ENCODE assay signal across 1 cellular context in genomic region chr14:93137864-93138263, GRCh38.
TF ChIP-seq lines count a peak whose summit lies in the region.

No MANE protein-coding gene starts in this region.

TF ChIP-seq in HepG2, 621 proteins besides CTCF, POLR2A, EP300 and RAD21:
- TF ChIP-seq ZNF333 (CRISPR knock-in tag; IDR thresholded peaks at IDR 0.05; ENCODE audit: borderline replicate concordance) = no peak
- peak; percentile 47 for TF ChIP-seq STAG1 (CRISPR knock-in tag; IDR thresholded peaks at IDR 0.05)
- TF ChIP-seq ZNF790 (CRISPR knock-in tag; IDR thresholded peaks at IDR 0.05; ENCODE audit: borderline replicate concordance) = no peak
- TF ChIP-seq ZNF777 (CRISPR knock-in tag; IDR thresholded peaks at IDR 0.05) = peak; percentile 60; the same call in 1 of the 2 replicates
- TF ChIP-seq, protein P1, sequence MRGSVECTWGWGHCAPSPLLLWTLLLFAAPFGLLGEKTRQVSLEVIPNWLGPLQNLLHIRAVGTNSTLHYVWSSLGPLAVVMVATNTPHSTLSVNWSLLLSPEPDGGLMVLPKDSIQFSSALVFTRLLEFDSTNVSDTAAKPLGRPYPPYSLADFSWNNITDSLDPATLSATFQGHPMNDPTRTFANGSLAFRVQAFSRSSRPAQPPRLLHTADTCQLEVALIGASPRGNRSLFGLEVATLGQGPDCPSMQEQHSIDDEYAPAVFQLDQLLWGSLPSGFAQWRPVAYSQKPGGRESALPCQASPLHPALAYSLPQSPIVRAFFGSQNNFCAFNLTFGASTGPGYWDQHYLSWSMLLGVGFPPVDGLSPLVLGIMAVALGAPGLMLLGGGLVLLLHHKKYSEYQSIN (CRISPR knock-in tag; IDR thresholded peaks at IDR 0.05; ENCODE audit: borderline replicate concordance) = no peak
- TF ChIP-seq, protein P2, sequence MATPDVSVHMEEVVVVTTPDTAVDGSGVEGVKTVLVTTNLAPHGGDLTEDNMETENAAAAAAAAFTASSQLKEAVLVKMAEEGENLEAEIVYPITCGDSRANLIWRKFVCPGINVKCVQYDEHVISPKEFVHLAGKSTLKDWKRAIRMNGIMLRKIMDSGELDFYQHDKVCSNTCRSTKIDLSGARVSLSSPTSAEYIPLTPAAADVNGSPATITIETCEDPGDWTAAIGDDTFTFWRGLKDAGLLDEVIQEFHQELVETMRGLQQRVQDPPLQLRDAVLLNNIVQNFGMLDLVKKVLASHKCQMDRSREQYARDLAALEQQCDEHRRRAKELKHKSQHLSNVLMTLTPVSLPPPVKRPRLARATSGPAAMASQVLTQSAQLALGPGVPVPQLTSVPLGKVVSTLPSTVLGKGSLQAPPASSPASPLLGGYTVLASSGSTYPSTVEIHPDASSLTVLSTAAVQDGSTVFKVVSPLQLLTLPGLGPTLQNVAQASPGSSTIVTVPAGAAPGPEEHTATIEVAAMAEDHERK (CRISPR knock-in tag; IDR thresholded peaks at IDR 0.05; ENCODE audit: low read depth) = no peak
- TF ChIP-seq FOXP1 (IDR thresholded peaks at IDR 0.05) = no peak
- no peak for TF ChIP-seq FOXP1 (CRISPR knock-in tag; IDR thresholded peaks at IDR 0.05)
- TF ChIP-seq RXRB (CRISPR knock-in tag; IDR thresholded peaks at IDR 0.05; ENCODE audit: borderline replicate concordance) = 0 out of 2 replicates have a peak, but pooled peaks have one; percentile 11
- TF ChIP-seq MAF1 (CRISPR knock-in tag; IDR thresholded peaks at IDR 0.05; ENCODE audit: borderline replicate concordance) = no peak
- TF ChIP-seq, protein P3, sequence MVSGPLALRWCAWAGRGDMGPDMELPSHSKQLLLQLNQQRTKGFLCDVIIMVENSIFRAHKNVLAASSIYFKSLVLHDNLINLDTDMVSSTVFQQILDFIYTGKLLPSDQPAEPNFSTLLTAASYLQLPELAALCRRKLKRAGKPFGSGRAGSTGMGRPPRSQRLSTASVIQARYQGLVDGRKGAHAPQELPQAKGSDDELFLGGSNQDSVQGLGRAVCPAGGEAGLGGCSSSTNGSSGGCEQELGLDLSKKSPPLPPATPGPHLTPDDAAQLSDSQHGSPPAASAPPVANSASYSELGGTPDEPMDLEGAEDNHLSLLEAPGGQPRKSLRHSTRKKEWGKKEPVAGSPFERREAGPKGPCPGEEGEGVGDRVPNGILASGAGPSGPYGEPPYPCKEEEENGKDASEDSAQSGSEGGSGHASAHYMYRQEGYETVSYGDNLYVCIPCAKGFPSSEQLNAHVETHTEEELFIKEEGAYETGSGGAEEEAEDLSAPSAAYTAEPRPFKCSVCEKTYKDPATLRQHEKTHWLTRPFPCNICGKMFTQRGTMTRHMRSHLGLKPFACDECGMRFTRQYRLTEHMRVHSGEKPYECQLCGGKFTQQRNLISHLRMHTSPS (CRISPR knock-in tag; IDR thresholded peaks at IDR 0.05; ENCODE audit: low read depth) = no peak
- 0 out of 2 replicates have a peak, but pooled peaks have one; percentile 16 for TF ChIP-seq ZFX (CRISPR knock-in tag; IDR thresholded peaks at IDR 0.05; ENCODE audit: low read depth)
- TF ChIP-seq SIN3A (IDR thresholded peaks at IDR 0.05; ENCODE audit: borderline replicate concordance, low read depth, low read length) = peak; percentile 19; the same call in 1 of the 2 replicates
- TF ChIP-seq NFE2 (CRISPR knock-in tag; IDR thresholded peaks at IDR 0.05) = no peak
- no peak for TF ChIP-seq ZFP37 (CRISPR knock-in tag; IDR thresholded peaks at IDR 0.05; ENCODE audit: borderline replicate concordance)
- 0 out of 2 replicates have a peak, but pooled peaks have one; percentile 21 for TF ChIP-seq HOXA3 (CRISPR knock-in tag; IDR thresholded peaks at IDR 0.05)
- TF ChIP-seq SRSF4 (IDR thresholded peaks at IDR 0.05; ENCODE audit: low read depth, low read length, poor library complexity, severe bottlenecking) = no peak
- 0 out of 2 replicates have a peak, but pooled peaks have one; percentile 26 for TF ChIP-seq ZNF614 (CRISPR knock-in tag; IDR thresholded peaks at IDR 0.05; ENCODE audit: borderline replicate concordance)
- 0 out of 2 replicates have a peak, but pooled peaks have one; percentile 19 for TF ChIP-seq RXRA (CRISPR knock-in tag; IDR thresholded peaks at IDR 0.05)
- no peak for TF ChIP-seq FOXJ3 (CRISPR knock-in tag; IDR thresholded peaks at IDR 0.05; ENCODE audit: borderline replicate concordance)
- 0 out of 2 replicates have a peak, but pooled peaks have one; percentile 30 for TF ChIP-seq HDAC2 (CRISPR knock-in tag; IDR thresholded peaks at IDR 0.05)
- TF ChIP-seq ZNF740 (CRISPR knock-in tag; IDR thresholded peaks at IDR 0.05) = no peak
- no peak for TF ChIP-seq SNAPC2 (CRISPR knock-in tag; IDR thresholded peaks at IDR 0.05)
- TF ChIP-seq ZGPAT (CRISPR knock-in tag; IDR thresholded peaks at IDR 0.05) = no peak
- peak; percentile 24; the same call in 1 of the 2 replicates for TF ChIP-seq UBTF (CRISPR knock-in tag; IDR thresholded peaks at IDR 0.05)
- TF ChIP-seq SMARCC2 (IDR thresholded peaks at IDR 0.05) = no peak
- TF ChIP-seq, protein P4, sequence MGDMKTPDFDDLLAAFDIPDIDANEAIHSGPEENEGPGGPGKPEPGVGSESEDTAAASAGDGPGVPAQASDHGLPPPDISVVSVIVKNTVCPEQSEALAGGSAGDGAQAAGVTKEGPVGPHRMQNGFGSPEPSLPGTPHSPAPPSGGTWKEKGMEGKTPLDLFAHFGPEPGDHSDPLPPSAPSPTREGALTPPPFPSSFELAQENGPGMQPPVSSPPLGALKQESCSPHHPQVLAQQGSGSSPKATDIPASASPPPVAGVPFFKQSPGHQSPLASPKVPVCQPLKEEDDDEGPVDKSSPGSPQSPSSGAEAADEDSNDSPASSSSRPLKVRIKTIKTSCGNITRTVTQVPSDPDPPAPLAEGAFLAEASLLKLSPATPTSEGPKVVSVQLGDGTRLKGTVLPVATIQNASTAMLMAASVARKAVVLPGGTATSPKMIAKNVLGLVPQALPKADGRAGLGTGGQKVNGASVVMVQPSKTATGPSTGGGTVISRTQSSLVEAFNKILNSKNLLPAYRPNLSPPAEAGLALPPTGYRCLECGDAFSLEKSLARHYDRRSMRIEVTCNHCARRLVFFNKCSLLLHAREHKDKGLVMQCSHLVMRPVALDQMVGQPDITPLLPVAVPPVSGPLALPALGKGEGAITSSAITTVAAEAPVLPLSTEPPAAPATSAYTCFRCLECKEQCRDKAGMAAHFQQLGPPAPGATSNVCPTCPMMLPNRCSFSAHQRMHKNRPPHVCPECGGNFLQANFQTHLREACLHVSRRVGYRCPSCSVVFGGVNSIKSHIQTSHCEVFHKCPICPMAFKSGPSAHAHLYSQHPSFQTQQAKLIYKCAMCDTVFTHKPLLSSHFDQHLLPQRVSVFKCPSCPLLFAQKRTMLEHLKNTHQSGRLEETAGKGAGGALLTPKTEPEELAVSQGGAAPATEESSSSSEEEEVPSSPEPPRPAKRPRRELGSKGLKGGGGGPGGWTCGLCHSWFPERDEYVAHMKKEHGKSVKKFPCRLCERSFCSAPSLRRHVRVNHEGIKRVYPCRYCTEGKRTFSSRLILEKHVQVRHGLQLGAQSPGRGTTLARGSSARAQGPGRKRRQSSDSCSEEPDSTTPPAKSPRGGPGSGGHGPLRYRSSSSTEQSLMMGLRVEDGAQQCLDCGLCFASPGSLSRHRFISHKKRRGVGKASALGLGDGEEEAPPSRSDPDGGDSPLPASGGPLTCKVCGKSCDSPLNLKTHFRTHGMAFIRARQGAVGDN (CRISPR knock-in tag; IDR thresholded peaks at IDR 0.05) = peak; percentile 49
